24 cellular contexts compared by ENCODE assay signal in the genomic region with DNA sequence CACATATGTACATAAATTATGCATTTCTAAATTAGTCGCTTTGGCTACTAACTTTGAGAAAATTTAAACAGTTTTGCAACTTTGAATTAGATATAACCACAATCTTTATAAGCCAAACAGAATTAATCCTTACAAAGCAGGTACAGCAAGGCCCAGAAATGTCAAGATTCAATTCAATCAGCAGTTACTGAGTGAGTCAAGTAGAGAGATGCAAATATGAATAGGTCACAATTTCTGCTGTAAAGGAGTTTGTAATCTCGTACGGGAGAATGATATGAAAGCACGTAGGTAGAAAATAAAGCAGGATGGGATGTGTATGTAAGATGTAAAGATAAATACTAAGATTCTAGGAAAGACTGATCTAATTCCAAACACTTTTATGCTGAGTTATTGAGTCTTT.
"Had no signal": no experiment of that assay in that cellular context is flagged by ENCODE, and none has a peak within 500 bp of the region (broad histone marks: within the 10 kb centered on the region; RNA-seq: fewer than 3 reads in every experiment).

No MANE protein-coding gene starts in this region.

- H3K27ac Mint-ChIP-seq: neural progenitor cell; T-helper 2 cell treated with Interferon-gamma antibody and Interleukin-4, amounts not matched to agents 5 μg/mL and 100 μg/mL, for 36 hours had no signal

- H3K9me3 Mint-ChIP-seq: activated naive CD4-positive, alpha-beta T cell treated with anti-CD3 and anti-CD28 coated beads, Interleukin-2, amount 50 U/mL, for 24 hours; brain; neural progenitor cell; T-helper 2 cell treated with Interferon-gamma antibody and Interleukin-4, amounts not matched to agents 5 μg/mL and 100 μg/mL, for 36 hours had no signal

- H3K27ac ChIP-seq: neural progenitor cell, upper lobe of left lung had no signal

- H3K4me3 Mint-ChIP-seq: activated naive CD4-positive, alpha-beta T cell treated with anti-CD3 and anti-CD28 coated beads, Interleukin-2, amount 50 U/mL, for 24 hours; brain; neural progenitor cell; T-helper 2 cell treated with Interferon-gamma antibody and Interleukin-4, amounts not matched to agents 5 μg/mL and 100 μg/mL, for 36 hours had no signal

- H3K36me3 ChIP-seq: neural progenitor cell had no signal

- H3K4me2 ChIP-seq: neural progenitor cell, SK-N-SH, smooth muscle cell had no signal

- H3K4me3 ChIP-seq: neural progenitor cell, smooth muscle cell, upper lobe of left lung had no signal

- ATAC-seq: esophagus mucosa, left ventricle myocardium superior, sciatic nerve had no signal

- H3K27me3 Mint-ChIP-seq: activated naive CD4-positive, alpha-beta T cell treated with anti-CD3 and anti-CD28 coated beads, Interleukin-2, amount 50 U/mL, for 24 hours had no signal

- H3K9me3 ChIP-seq: SK-N-SH, upper lobe of left lung had no signal

- H3K9me2 ChIP-seq: SK-N-SH had no signal

- H3K27me3 ChIP-seq: neural progenitor cell, upper lobe of left lung had no signal

- H2AFZ ChIP-seq: neural progenitor cell had no signal

- DNase-seq: activated CD4-positive, alpha-beta T cell treated with anti-CD3 and anti-CD28 coated beads for 1 hour; activated CD4-positive, alpha-beta T cell treated with anti-CD3 and anti-CD28 coated beads, Interleukin-2, amount 50 U/mL, for 4 hours; activated gamma-delta T cell treated with Interleukin-2 at 50 U/mL for 16 hours; aorta; caudate nucleus; effector memory CD4-positive, alpha-beta T cell; foreskin melanocyte; glutamatergic neuron; hippocampal formation; left ventricle myocardium superior; mammary epithelial cell; midbrain; posterior cingulate gyrus; SK-N-SH; stimulated activated CD4-positive, alpha-beta T cell treated with anti-CD3 and anti-CD28 coated beads, Interleukin-15, amount 100 ng/mL, for 24 hours; stimulated activated naive CD4-positive, alpha-beta T cell treated with Interleukin-2 at 50 U/mL for 16 hours; upper lobe of left lung had no signal
